Comparison of ENCODE assay signal across 9 cellular contexts in genomic region chr5:157602505-157602904, GRCh38. TPM values are rescaled to one million over a fixed set of nuclear protein-coding genes. Genes with fewer than 3 reads are reported as not detected.
DNase-seq lines count a peak whose midpoint lies in the region; ATAC-seq, FAIRE-seq and TF ChIP-seq lines count a peak whose summit lies in the region.
"Had no signal": no experiment of that assay in that cellular context is flagged by ENCODE, and none has a peak within 500 bp of the region (broad histone marks: within the 10 kb centered on the region; RNA-seq: fewer than 3 reads in every experiment).

No MANE protein-coding gene starts in this region.

- TF ChIP-seq POLR2A in lower leg skin (IDR thresholded peaks at IDR 0.05) = no peak

- H3K27me3 ChIP-seq in BLaER1 = no peaks in the 10 kb centered on the region

- H3K4me2 ChIP-seq in BLaER1 = peak overlapping the region; percentile 76

- H3K36me3 Mint-ChIP-seq in activated T-helper 2 cell treated with anti-CD3 and anti-CD28 coated beads, Interferon-gamma antibody, Interleukin-2, Interleukin-4, amounts not matched to agents 10 μg/mL and 5 μg/mL and 100 μg/mL, durations not matched to agents 14 hours and 24 hours and 36 hours (ENCODE audit: low read depth) = peaks cover 12% of the 10 kb centered on the region
- no peaks in the 10 kb centered on the region for H3K36me3 Mint-ChIP-seq in stimulated activated naive B cell treated with anti-CD40 and anti-IgM and Interleukin-4, amounts not matched to agents 10 μg/mL and 1 μg/mL and 100 μg/mL, for 72 hours

- no peaks in the 10 kb centered on the region for H3K36me3 ChIP-seq in BLaER1

- H3K4me3 ChIP-seq in BLaER1 = no peak overlapping the region
- H3K4me3 ChIP-seq in lower leg skin (ENCODE audit: low read depth, poor library complexity, severe bottlenecking) = no peak overlapping the region
- H3K4me3 ChIP-seq: skin epidermis had no signal

- no peak for DNase-seq in HTR-8/SVneo (ENCODE audit: insufficient read length, low spot score)
- peak; percentile 38 for DNase-seq in activated T-helper 2 cell treated with anti-CD3 and anti-CD28 coated beads, Interferon-gamma antibody, Interleukin-2, Interleukin-4, amounts not matched to agents 10 μg/mL and 5 μg/mL and 100 μg/mL, durations not matched to agents 14 hours and 24 hours and 36 hours (ENCODE audit: low spot score)
- peak; percentile 66 for DNase-seq in stimulated activated naive B cell treated with anti-CD40 and anti-IgM and Interleukin-4, amounts not matched to agents 10 μg/mL and 1 μg/mL and 100 μg/mL, for 72 hours
- no peak for DNase-seq in head of caudate nucleus
- no peak for DNase-seq in putamen (ENCODE audit: low spot score)
- DNase-seq in lower leg skin (ENCODE audit: low spot score in 2 of 2) = no peak

- WGBS in lower leg skin, 2 donors = 74 to 83% methylated on average over 4 of the region's 4 CpGs

- no peaks in the 10 kb centered on the region for H3K27me3 Mint-ChIP-seq in activated T-helper 2 cell treated with anti-CD3 and anti-CD28 coated beads, Interferon-gamma antibody, Interleukin-2, Interleukin-4, amounts not matched to agents 10 μg/mL and 5 μg/mL and 100 μg/mL, durations not matched to agents 14 hours and 24 hours and 36 hours (ENCODE audit: low read depth)
- H3K27me3 Mint-ChIP-seq in stimulated activated naive B cell treated with anti-CD40 and anti-IgM and Interleukin-4, amounts not matched to agents 10 μg/mL and 1 μg/mL and 100 μg/mL, for 72 hours = no peaks in the 10 kb centered on the region

- H3K9me3 ChIP-seq in BLaER1 = no peaks in the 10 kb centered on the region

- H3K9me3 Mint-ChIP-seq in activated T-helper 2 cell treated with anti-CD3 and anti-CD28 coated beads, Interferon-gamma antibody, Interleukin-2, Interleukin-4, amounts not matched to agents 10 μg/mL and 5 μg/mL and 100 μg/mL, durations not matched to agents 14 hours and 24 hours and 36 hours = peaks cover 6% of the 10 kb centered on the region
- no peaks in the 10 kb centered on the region for H3K9me3 Mint-ChIP-seq in stimulated activated naive B cell treated with anti-CD40 and anti-IgM and Interleukin-4, amounts not matched to agents 10 μg/mL and 1 μg/mL and 100 μg/mL, for 72 hours

- ATAC-seq in GM21423 (IDR thresholded peaks at IDR 0.05; ENCODE audit: unreplicated experiment) = peak; percentile 68
- peak; percentile 75 for ATAC-seq in stimulated activated naive B cell treated with anti-CD40 and anti-IgM and Interleukin-4, amounts not matched to agents 10 μg/mL and 1 μg/mL and 100 μg/mL, for 72 hours (replicated peaks)

- peaks cover 78% of the 10 kb centered on the region for H3K4me1 Mint-ChIP-seq in activated T-helper 2 cell treated with anti-CD3 and anti-CD28 coated beads, Interferon-gamma antibody, Interleukin-2, Interleukin-4, amounts not matched to agents 10 μg/mL and 5 μg/mL and 100 μg/mL, durations not matched to agents 14 hours and 24 hours and 36 hours (ENCODE audit: low read depth)
- H3K4me1 Mint-ChIP-seq in stimulated activated naive B cell treated with anti-CD40 and anti-IgM and Interleukin-4, amounts not matched to agents 10 μg/mL and 1 μg/mL and 100 μg/mL, for 72 hours = peaks cover 43 to 66% of the 10 kb centered on the region in 2 donors

- H3K4me1 ChIP-seq in BLaER1 = peaks cover 69% of the 10 kb centered on the region

- intact Hi-C loops in activated T-helper 2 cell treated with anti-CD3 and anti-CD28 coated beads, Interferon-gamma antibody, Interleukin-2, Interleukin-4, amounts not matched to agents 10 μg/mL and 5 μg/mL and 100 μg/mL, durations not matched to agents 14 hours and 24 hours and 36 hours (cut with micrococcal nuclease) = loop anchor here (2.0 to 10.0 kb wide), 5 partner anchors 115 to 1802 kb away; partner anchors contain the start of gene THG1L
- intact Hi-C loops in head of caudate nucleus (cut with DNase I) = no loop called here
- intact Hi-C loops in lower leg skin (cut with DNase I; ENCODE audit: low total_unique reads) = no loop called here

- no peak overlapping the region; the same call in 1 of the 2 replicates for H3K9ac ChIP-seq in BLaER1

- H3K27ac Mint-ChIP-seq in activated T-helper 2 cell treated with anti-CD3 and anti-CD28 coated beads, Interferon-gamma antibody, Interleukin-2, Interleukin-4, amounts not matched to agents 10 μg/mL and 5 μg/mL and 100 μg/mL, durations not matched to agents 14 hours and 24 hours and 36 hours = peak overlapping the region; percentile 80
- peak overlapping the region; percentile 81 for H3K27ac Mint-ChIP-seq in stimulated activated naive B cell treated with anti-CD40 and anti-IgM and Interleukin-4, amounts not matched to agents 10 μg/mL and 1 μg/mL and 100 μg/mL, for 72 hours

- TF ChIP-seq CTCF in lower leg skin (IDR thresholded peaks at IDR 0.05) = no peak

- H3K4me3 Mint-ChIP-seq in activated T-helper 2 cell treated with anti-CD3 and anti-CD28 coated beads, Interferon-gamma antibody, Interleukin-2, Interleukin-4, amounts not matched to agents 10 μg/mL and 5 μg/mL and 100 μg/mL, durations not matched to agents 14 hours and 24 hours and 36 hours (ENCODE audit: low read depth) = peak overlapping the region; percentile 31
- peak overlapping the region; percentile 1 to 13 for H3K4me3 Mint-ChIP-seq in stimulated activated naive B cell treated with anti-CD40 and anti-IgM and Interleukin-4, amounts not matched to agents 10 μg/mL and 1 μg/mL and 100 μg/mL, for 72 hours

- peak; percentile 60 for FAIRE-seq in HTR-8/SVneo (lab: Jason Lieb, UNC)

- H4K20me1 ChIP-seq in BLaER1 = no peaks in the 10 kb centered on the region

- H3K27ac ChIP-seq in BLaER1 = peak overlapping the region; percentile 34

RNA-seq across cellular contexts. Expression of gene ADAM19, which starts 26.9 kb away (rescaled TPM):
- total RNA-seq in activated T-helper 2 cell treated with anti-CD3 and anti-CD28 coated beads, Interferon-gamma antibody, Interleukin-2, Interleukin-4, amounts not matched to agents 10 μg/mL and 5 μg/mL and 100 μg/mL, durations not matched to agents 14 hours and 24 hours and 36 hours = 229 and 237 TPM in 2 replicates
- 1 to 10 TPM in 2 of 4 donors, under 1 TPM in 2; 0.68 to 1.7 (median 1.0) TPM for total RNA-seq in lower leg skin

RNA-seq across cellular contexts. Expression of gene SOX30, which starts 49.7 kb away (rescaled TPM):
- 0.11 TPM in 2 replicates for total RNA-seq in activated T-helper 2 cell treated with anti-CD3 and anti-CD28 coated beads, Interferon-gamma antibody, Interleukin-2, Interleukin-4, amounts not matched to agents 10 μg/mL and 5 μg/mL and 100 μg/mL, durations not matched to agents 14 hours and 24 hours and 36 hours
- total RNA-seq in lower leg skin = under 1 TPM in 1 of 4 donors, not detected in 3; 0.10 TPM

Comparison
In these comparisons a context has a peak if more than half of its experiments do, and no peak if none do; other contexts are left out.
1. DNase-seq: peak in activated T-helper 2 cell treated with anti-CD3 and anti-CD28 coated beads, Interferon-gamma antibody, Interleukin-2, Interleukin-4, amounts not matched to agents 10 μg/mL and 5 μg/mL and 100 μg/mL, durations not matched to agents 14 hours and 24 hours and 36 hours (single experiment) and stimulated activated naive B cell treated with anti-CD40 and anti-IgM and Interleukin-4, amounts not matched to agents 10 μg/mL and 1 μg/mL and 100 μg/mL, for 72 hours (single experiment); none in HTR-8/SVneo (single experiment), head of caudate nucleus (0 of 42), putamen (single experiment) and lower leg skin (0 of 2).
2. RNA of gene ADAM19, which starts 26.9 kb away (total RNA-seq): 229 to 237 TPM in activated T-helper 2 cell treated with anti-CD3 and anti-CD28 coated beads, Interferon-gamma antibody, Interleukin-2, Interleukin-4, amounts not matched to agents 10 μg/mL and 5 μg/mL and 100 μg/mL, durations not matched to agents 14 hours and 24 hours and 36 hours; 0.68 to 1.7 TPM in lower leg skin; every median in the first group is over 10 times any median in the second.